ENCODE assay signal across 1 cellular context in genomic region chr2:115083216-115083615, GRCh38.
TF ChIP-seq lines count a peak whose summit lies in the region.

No MANE protein-coding gene starts in this region.

TF ChIP-seq in WTC11, 78 proteins besides CTCF, POLR2A, EP300 and RAD21 (continued from another document):
- TF ChIP-seq E2F1 (CRISPR knock-in tag; IDR thresholded peaks at IDR 0.05) (no peak), ZNF532 (CRISPR knock-in tag; IDR thresholded peaks at IDR 0.05; ENCODE audit: borderline replicate concordance) (no peak)
